10 cellular contexts compared by ENCODE assay signal in the genomic region with DNA sequence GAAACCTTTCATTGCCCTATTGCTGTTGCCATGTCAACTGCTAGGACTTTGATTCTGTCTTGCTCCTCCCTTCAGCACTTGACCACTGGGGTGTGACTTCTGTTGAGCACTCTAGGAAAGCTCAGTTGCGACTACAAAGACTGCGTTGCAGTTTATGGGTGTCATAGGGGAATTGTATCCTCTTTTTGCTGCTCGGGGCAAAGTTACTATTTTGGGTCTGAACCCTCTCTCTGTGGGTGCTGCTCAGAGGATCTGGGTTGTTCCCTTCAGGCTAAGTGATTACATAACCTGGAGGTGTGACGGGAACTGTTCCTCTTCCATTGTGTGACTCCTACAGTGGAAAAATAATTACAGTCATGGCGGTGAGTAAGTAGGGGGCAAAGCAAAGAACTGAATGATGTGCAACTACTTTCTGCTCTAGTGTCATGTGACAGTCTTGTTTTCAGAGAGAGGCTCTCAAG. TPM values are rescaled to one million over a fixed set of nuclear protein-coding genes. Genes with fewer than 3 reads are reported as not detected.
A peak's percentile ranks its signal among the peaks of the same experiment; 100 is the strongest.
DNase-seq lines count a peak whose midpoint lies in the region; ATAC-seq and TF ChIP-seq lines count a peak whose summit lies in the region.
"Had no signal": no experiment of that assay in that cellular context is flagged by ENCODE, and none has a peak within 500 bp of the region (broad histone marks: within the 10 kb centered on the region; RNA-seq: fewer than 3 reads in every experiment).

No MANE protein-coding gene starts in this region.

- TF ChIP-seq POLR2A in GM18505 (IDR thresholded peaks at IDR 0.05; ENCODE audit: borderline replicate concordance, extremely low read depth, insufficient read depth, insufficient read length), result no peak

- DNase-seq in HCEC 1CT (peak; percentile 52), NCI-H69 (lab: John Stamatoyannopoulos, UW) (peak; percentile 89), nucleus accumbens (lab: John Stamatoyannopoulos, UW) (peak in 30 of 56 donors; percentile 3 to 66 (median 36)), activated gamma-delta T cell (lab: John Stamatoyannopoulos, UW) (no peak), retina (no peak)
- DNase-seq: RPMI8226, spleen had no signal

- peak; percentile 81 for ATAC-seq in esophagus mucosa
- no peak for ATAC-seq in GM18505 (IDR thresholded peaks at IDR 0.05; ENCODE audit: unreplicated experiment)
- no peak for ATAC-seq in HG03175 (IDR thresholded peaks at IDR 0.05; ENCODE audit: unreplicated experiment)

RNA-seq across cellular contexts. Expression of gene TRIM9, which starts 44.3 kb away (rescaled TPM):
- 0.32 TPM for total RNA-seq in esophagus mucosa

Comparison
In these comparisons a context has a peak if more than half of its experiments do, and no peak if none do; other contexts are left out.
1. DNase-seq: peak in HCEC 1CT (single experiment), NCI-H69 (single experiment) and nucleus accumbens (30 of 56); none in activated gamma-delta T cell (single experiment) and retina (single experiment).